ENCODE assay signal across 32 cellular contexts in the genomic region with DNA sequence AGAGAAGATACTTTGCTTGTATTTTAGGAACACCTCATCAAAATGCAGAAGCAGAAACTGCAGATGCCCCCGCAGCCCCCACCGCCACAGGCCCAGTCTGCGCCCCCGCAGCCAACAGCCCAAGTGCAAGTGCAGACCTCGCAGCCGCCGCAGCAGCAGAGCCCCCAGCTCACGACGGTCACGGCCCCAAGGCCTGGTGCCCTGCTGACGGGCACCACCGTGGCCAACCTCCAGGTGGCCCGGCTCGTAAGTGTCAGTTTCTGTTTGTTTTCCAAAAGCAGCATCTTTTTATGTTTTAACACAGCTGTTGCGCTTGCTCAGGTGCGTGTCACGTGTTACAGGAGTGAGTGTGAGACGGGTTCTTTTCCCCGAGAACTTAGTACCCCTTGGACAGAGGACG.
DNase-seq lines count a peak whose midpoint lies in the region; ATAC-seq, FAIRE-seq and TF ChIP-seq lines count a peak whose summit lies in the region.
"Had no signal": no experiment of that assay in that cellular context is flagged by ENCODE, and none has a peak within 500 bp of the region (broad histone marks: within the 10 kb centered on the region; RNA-seq: fewer than 3 reads in every experiment).

No MANE protein-coding gene starts in this region.

- no peak overlapping the region for H4K8ac ChIP-seq in neuronal stem cell (ENCODE audit: low read depth, low read length)

- no peak overlapping the region for H2BK5ac ChIP-seq in neuronal stem cell (ENCODE audit: low read length)

- no peak for FAIRE-seq in K562 (lab: Jason Lieb, UNC)

- H3K4me3 ChIP-seq in BLaER1 treated with 17β-estradiol and CSF1 and Interleukin-3, amounts not matched to agents 10 nM and 100 nM, result no peak overlapping the region
- H3K4me3 ChIP-seq in K562, result no peak overlapping the region
- no peak overlapping the region for H3K4me3 ChIP-seq in neuronal stem cell (ENCODE audit: low read length in 2 of 2)
- H3K4me3 ChIP-seq: heart left ventricle, ovary, thoracic aorta, uterus had no signal

- no peak for TF ChIP-seq POLR2A in K562 (conservative IDR thresholded peaks at IDR 0.05)
- no peak for TF ChIP-seq POLR2A in GM18505 (IDR thresholded peaks at IDR 0.05; ENCODE audit: borderline replicate concordance, extremely low read depth, insufficient read depth, insufficient read length)

- H4K20me1 ChIP-seq in BLaER1 treated with 17β-estradiol and CSF1 and Interleukin-3, amounts not matched to agents 10 nM and 100 nM, result peaks cover 56 to 100% (median 94%) of the 10 kb centered on the region in 11 experiments
- H4K20me1 ChIP-seq in K562 (replicated peaks; ENCODE audit: control insufficient read depth, insufficient read depth, low read length), result peaks cover 4% of the 10 kb centered on the region; the same call in 1 of the 2 replicates

- intact Hi-C loops in K562 (cut with micrococcal nuclease), result no loop called here

- H4K91ac ChIP-seq in neuronal stem cell (ENCODE audit: low read depth, low read length, poor library complexity), result no peak overlapping the region

- H2AFZ ChIP-seq in K562 (ENCODE audit: low read depth, low read length) (no peak overlapping the region), neuronal stem cell (ENCODE audit: low read length) (no peak overlapping the region)

- H3K9me1 ChIP-seq in K562 (ENCODE audit: control insufficient read depth, insufficient read depth, low read length), result no peaks in the 10 kb centered on the region

- in situ Hi-C loops in K562 (cut with MboI), result no loop called here

- H2BK120ac ChIP-seq in neuronal stem cell (ENCODE audit: low read depth, low read length), result no peak overlapping the region

- no peaks in the 10 kb centered on the region for H3K79me2 ChIP-seq in K562 (ENCODE audit: control insufficient read depth, insufficient read depth, low read length)

- ATAC-seq in K562 (no peak), HG02973 (IDR thresholded peaks at IDR 0.05; ENCODE audit: unreplicated experiment) (no peak), GM18505 (IDR thresholded peaks at IDR 0.05; ENCODE audit: unreplicated experiment) (no peak)
- ATAC-seq: esophagus mucosa; heart left ventricle; Panc1; stimulated activated naive CD8-positive, alpha-beta T cell treated with anti-CD3 and anti-CD28 coated beads, Interleukin-15, amount 100 ng/mL, for 72 hours had no signal

- no peak overlapping the region for H3K18ac ChIP-seq in neuronal stem cell (ENCODE audit: low read length)

- H3K9ac ChIP-seq in BLaER1 treated with 17β-estradiol and CSF1 and Interleukin-3, amounts not matched to agents 10 nM and 100 nM, result no peak overlapping the region
- no peak overlapping the region for H3K9ac ChIP-seq in K562 (ENCODE audit: insufficient read depth in 1 of 2, low read depth in 2 of 2, low read length in 2 of 2)
- H3K9ac ChIP-seq in neuronal stem cell (ENCODE audit: low read depth, low read length, poor library complexity), result no peak overlapping the region

- no peak overlapping the region for H3K23ac ChIP-seq in neuronal stem cell (ENCODE audit: low read depth, low read length, poor library complexity)

- H3K4me2 ChIP-seq in BLaER1 treated with 17β-estradiol and CSF1 and Interleukin-3, amounts not matched to agents 10 nM and 100 nM, result peak overlapping the region in 9 of 11 experiments; percentile 73 to 91 (median 83); a peak in 18 of 22 replicates
- H3K4me2 ChIP-seq in K562 (ENCODE audit: insufficient read depth, low read length), result no peak overlapping the region
- H3K4me2 ChIP-seq in neuronal stem cell (ENCODE audit: insufficient read depth, low read length, poor library complexity, severe bottlenecking), result no peak overlapping the region

- peaks cover 0 to 34% (median 0%) of the 10 kb centered on the region in 11 experiments; a peak in 4 of 22 replicates for H3K27me3 ChIP-seq in BLaER1 treated with 17β-estradiol and CSF1 and Interleukin-3, amounts not matched to agents 10 nM and 100 nM
- H3K27me3 ChIP-seq in K562 (ENCODE audit: control insufficient read depth in 2 of 2, insufficient read depth in 2 of 2, low read length in 2 of 2) (no peaks in the 10 kb centered on the region), neuronal stem cell (ENCODE audit: control insufficient read depth in 3 of 3, insufficient read depth in 3 of 3, low read depth in 1 of 3, low read length in 3 of 3) (no peaks in the 10 kb centered on the region)
- H3K27me3 ChIP-seq: BE2C, heart left ventricle, ovary, uterus had no signal

- CTCF ChIA-PET in K562 (lab: Yijun Ruan, JAX; ENCODE audit: low intra/inter-chr PET ratio), result no interaction called here

- H2BK15ac ChIP-seq in neuronal stem cell (ENCODE audit: low read length), result no peak overlapping the region

- H2AK5ac ChIP-seq in neuronal stem cell (ENCODE audit: low read depth, low read length), result no peak overlapping the region

- H3K4me1 ChIP-seq in BLaER1 treated with 17β-estradiol and CSF1 and Interleukin-3, amounts not matched to agents 10 nM and 100 nM, result peaks cover 38 to 100% (median 98%) of the 10 kb centered on the region in 10 experiments
- H3K4me1 ChIP-seq in K562 (replicated peaks in 1 of 2; ENCODE audit: control insufficient read depth in 2 of 2, insufficient read depth in 2 of 2, low read length in 2 of 2) (no peaks in the 10 kb centered on the region), neuronal stem cell (ENCODE audit: control insufficient read depth in 2 of 2, insufficient read depth in 1 of 2, low read depth in 1 of 2, low read length in 2 of 2) (peaks cover 7 to 13% of the 10 kb centered on the region in 2 donors)
- H3K4me1 ChIP-seq: BE2C, uterus had no signal

- DNase-seq in K562 (ENCODE audit: extremely low read depth in 1 of 4, low spot score in 3 of 4) (no peak), neuronal stem cell (ENCODE audit: low spot score) (no peak), dedifferentiated amniotic fluid mesenchymal stem cell (ENCODE audit: extremely low spot score) (no peak)
- DNase-seq: ACHN; activated CD4-positive, alpha-beta T cell treated with anti-CD3 and anti-CD28 coated beads for 48 hours; activated naive CD4-positive, alpha-beta T cell; activated T-cell treated with anti-CD3 and anti-CD28 coated beads, Interleukin-2, amount 50 U/mL, for 48 hours; BE2C; caudate nucleus; COR-L47; cortex of kidney; endodermal cell; heart left ventricle; kidney glomerular epithelial cell; midbrain; NCI-H1436 treated with DMSO at 0.1 percent for 48 hours; NCI-H2081 treated with DMSO at 0.1 percent for 48 hours; NCI-H2227 treated with DMSO at 0.1 percent for 48 hours; NCI-H526 treated with DMSO at 0.1 percent for 48 hours; NK-92 treated with Interleukin-12 subunit alpha and Interleukin-12 subunit beta, amount 100 ng/mL, for 24 hours; ovary; Right ventricle myocardium superior; stimulated activated naive CD8-positive, alpha-beta T cell treated with anti-CD3 and anti-CD28 coated beads, Interleukin-15, amount 100 ng/mL, for 72 hours; uterus had no signal

- no peak for TF ChIP-seq RAD21 in K562 (CRISPR knock-in tag; conservative IDR thresholded peaks at IDR 0.05 in 1 of 2, IDR thresholded peaks at IDR 0.05 in 1 of 2)

- H3K36me3 ChIP-seq in BLaER1 treated with 17β-estradiol and CSF1 and Interleukin-3, amounts not matched to agents 10 nM and 100 nM, result peaks cover 50 to 89% (median 74%) of the 10 kb centered on the region in 11 experiments
- H3K36me3 ChIP-seq in K562 (ENCODE audit: control insufficient read depth, insufficient read depth, low read length) (peaks cover 92% of the 10 kb centered on the region; the same call in 2 of the 3 replicates), neuronal stem cell (replicated peaks in 1 of 2; ENCODE audit: control insufficient read depth in 2 of 2, insufficient read depth in 2 of 2, low read length in 2 of 2) (peaks cover 66 to 93% of the 10 kb centered on the region in 2 donors)
- H3K36me3 ChIP-seq: ovary, uterus had no signal

- H3K79me1 ChIP-seq in neuronal stem cell (ENCODE audit: low read depth, low read length), result peaks cover 3% of the 10 kb centered on the region

- H3K14ac ChIP-seq in neuronal stem cell (ENCODE audit: low read length), result peak overlapping the region; percentile 21

- TF ChIP-seq CTCF in GM12872 (IDR thresholded peaks at IDR 0.05; ENCODE audit: insufficient read depth, low read depth, low read length), result 0 out of 3 replicates have a peak, but pooled peaks have one; percentile 17
- no peak for TF ChIP-seq CTCF in K562 (IDR thresholded peaks at IDR 0.05 in 2 of 3, conservative IDR thresholded peaks at IDR 0.05 in 1 of 3; ENCODE audit: insufficient read depth in 2 of 3, low read depth in 1 of 3, low read length in 3 of 3)

- no peak overlapping the region for H3K27ac ChIP-seq in BLaER1 treated with 17β-estradiol and CSF1 and Interleukin-3, amounts not matched to agents 10 nM and 100 nM
- H3K27ac ChIP-seq in K562 (ENCODE audit: extremely low read depth, low read depth, low read length), result no peak overlapping the region
- no peak overlapping the region for H3K27ac ChIP-seq in neuronal stem cell (replicated peaks; ENCODE audit: low read length)
- H3K27ac ChIP-seq: heart left ventricle, ovary, thoracic aorta, uterus, VCaP had no signal

- no peak for TF ChIP-seq EP300 in K562 (IDR thresholded peaks at IDR 0.05; ENCODE audit: low read length)

- 97% methylated on average over 20 of the region's 20 CpGs for WGBS in K562 (ENCODE audit: insufficient coverage, low coverage, missing lambda C conversion rate)
- no CpG with 5 or more reads among the region's 20 CpGs for WGBS in neuronal stem cell (ENCODE audit: extremely low coverage in 2 of 2, insufficient read length in 2 of 2, insufficient replicate concordance in 1 of 2), 2 donors

- BruUV-seq in K562 (replicated peaks; lab: Mats Ljungman, UMichigan), result no TSS peak

- POLR2A ChIA-PET in K562 (lab: Yijun Ruan, JAX), result no interaction called here

- no peak overlapping the region for H2BK12ac ChIP-seq in neuronal stem cell (ENCODE audit: low read length)

- H3K4ac ChIP-seq in neuronal stem cell (ENCODE audit: low read length), result no peak overlapping the region

- no peaks in the 10 kb centered on the region for H3K9me3 ChIP-seq in BLaER1 treated with 17β-estradiol and CSF1 and Interleukin-3, amounts not matched to agents 10 nM and 100 nM (replicated peaks in 1 of 11)
- H3K9me3 ChIP-seq in K562 (replicated peaks; ENCODE audit: control insufficient read depth, insufficient read depth, low read depth, low read length), result no peaks in the 10 kb centered on the region
- H3K9me3 ChIP-seq in neuronal stem cell (replicated peaks in 1 of 2; ENCODE audit: control insufficient read depth in 2 of 2, insufficient read depth in 1 of 2, low read depth in 1 of 2, low read length in 2 of 2), result peaks cover 0 to 2% of the 10 kb centered on the region in 2 donors
- H3K9me3 ChIP-seq: BE2C, heart left ventricle, ovary, thoracic aorta, uterus had no signal

TF ChIP-seq in K562, 482 proteins besides CTCF, POLR2A, EP300 and RAD21 (continues in another document):
- no peak for TF ChIP-seq RFX5 (IDR thresholded peaks at IDR 0.05; ENCODE audit: low read depth, low read length)

Comparison
In these comparisons a context has a peak if more than half of its experiments do, and no peak if none do; other contexts are left out.
1. H3K4me2 ChIP-seq: peak in BLaER1 treated with 17β-estradiol and CSF1 and Interleukin-3, amounts not matched to agents 10 nM and 100 nM (9 of 11); none in K562 (single experiment) and neuronal stem cell (single experiment).